8 cellular contexts compared by ENCODE assay signal in the genomic region with DNA sequence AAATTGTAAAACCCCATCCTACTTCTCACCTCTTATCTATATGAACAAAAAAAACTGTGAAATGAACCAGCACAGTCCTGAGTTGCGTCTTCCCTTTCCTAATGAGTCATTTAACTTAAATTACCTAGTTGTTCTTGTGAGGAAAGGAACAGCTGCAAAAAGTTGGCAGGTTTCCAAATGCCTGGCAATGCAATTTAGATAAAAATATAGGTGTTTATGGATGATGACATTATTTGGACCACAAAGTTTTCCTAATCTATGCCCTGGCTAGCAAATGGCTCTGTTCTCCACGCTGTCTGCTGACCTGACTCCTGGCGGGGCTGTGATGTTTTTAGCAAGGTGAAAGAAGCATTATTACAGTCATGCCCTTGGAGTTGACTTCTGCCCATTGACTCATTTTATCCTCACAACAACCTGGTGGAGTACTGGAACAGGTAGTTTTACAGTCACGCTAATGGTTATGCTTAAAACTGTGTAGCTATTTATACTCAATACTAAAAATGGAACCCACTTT. TPM values are rescaled to one million over a fixed set of nuclear protein-coding genes. Genes with fewer than 3 reads are reported as not detected.
DNase-seq lines count a peak whose midpoint lies in the region; TF ChIP-seq lines count a peak whose summit lies in the region.

No MANE protein-coding gene starts in this region.

- no peak overlapping the region for H3K27ac ChIP-seq in HEK293 (ENCODE audit: extremely low read depth, low read depth, low read length)

- CTCF ChIA-PET in HEK293 (lab: Yijun Ruan, JAX), result no interaction called here

- TF ChIP-seq CTCF in HEK293 (tag by site-specific recombination; IDR thresholded peaks at IDR 0.05) (no peak), fibroblast of the aortic adventitia (IDR thresholded peaks at IDR 0.05; ENCODE audit: insufficient read depth, low read length) (no peak)

- no peaks in the 10 kb centered on the region for H3K36me3 ChIP-seq in HEK293 (ENCODE audit: control insufficient read depth in 2 of 2, insufficient read depth in 1 of 2, low read length in 2 of 2)

- peak; percentile 30 to 41 for DNase-seq in activated CD4-positive, alpha-beta T cell treated with anti-CD3 and anti-CD28 coated beads, Interleukin-2, amount 50 U/mL, for 48 hours
- DNase-seq in activated CD4-positive, alpha-beta T cell treated with anti-CD3 and anti-CD28 coated beads for 1 hour, result no peak
- peak; percentile 32 for DNase-seq in NAMALWA (ENCODE audit: low spot score)
- DNase-seq in fibroblast of the aortic adventitia (ENCODE audit: low read depth), result peak; percentile 32
- DNase-seq in mucosa of gallbladder (ENCODE audit: low spot score), result no peak
- no peak for DNase-seq in SIG-M5 (lab: John Stamatoyannopoulos, UW)
- DNase-seq in midbrain (lab: John Stamatoyannopoulos, UW), result no peak

- H3K9me3 ChIP-seq in HEK293 (ENCODE audit: control insufficient read depth, insufficient read depth, low read depth, low read length), result no peaks in the 10 kb centered on the region

- no peaks in the 10 kb centered on the region for H3K4me1 ChIP-seq in HEK293 (ENCODE audit: control insufficient read depth, insufficient read depth, low read length)

- no peak overlapping the region for H3K4me3 ChIP-seq in HEK293 (ENCODE audit: low read depth, low read length)
- H3K4me3 ChIP-seq in fibroblast of the aortic adventitia (ENCODE audit: low read depth, low read length), result no peak overlapping the region

- POLR2A ChIA-PET in HEK293 (lab: Yijun Ruan, JAX), result no interaction called here

TF ChIP-seq in HEK293, 187 proteins besides CTCF, POLR2A, EP300 and RAD21 (continues in another document):
- TF ChIP-seq ZNF202 (tag by site-specific recombination; IDR thresholded peaks at IDR 0.05; ENCODE audit: borderline replicate concordance), result no peak
- peak; percentile 49; the same call in 1 of the 2 replicates for TF ChIP-seq ZNF394 (tag by site-specific recombination; IDR thresholded peaks at IDR 0.05; ENCODE audit: borderline replicate concordance)
- no peak for TF ChIP-seq ZNF624 (tag by site-specific recombination; IDR thresholded peaks at IDR 0.05)
- no peak for TF ChIP-seq ZNF114 (tag by site-specific recombination; IDR thresholded peaks at IDR 0.05)
- peak; percentile 89 for TF ChIP-seq ZNF184 (tag by site-specific recombination; IDR thresholded peaks at IDR 0.05)
- TF ChIP-seq, protein P1, sequence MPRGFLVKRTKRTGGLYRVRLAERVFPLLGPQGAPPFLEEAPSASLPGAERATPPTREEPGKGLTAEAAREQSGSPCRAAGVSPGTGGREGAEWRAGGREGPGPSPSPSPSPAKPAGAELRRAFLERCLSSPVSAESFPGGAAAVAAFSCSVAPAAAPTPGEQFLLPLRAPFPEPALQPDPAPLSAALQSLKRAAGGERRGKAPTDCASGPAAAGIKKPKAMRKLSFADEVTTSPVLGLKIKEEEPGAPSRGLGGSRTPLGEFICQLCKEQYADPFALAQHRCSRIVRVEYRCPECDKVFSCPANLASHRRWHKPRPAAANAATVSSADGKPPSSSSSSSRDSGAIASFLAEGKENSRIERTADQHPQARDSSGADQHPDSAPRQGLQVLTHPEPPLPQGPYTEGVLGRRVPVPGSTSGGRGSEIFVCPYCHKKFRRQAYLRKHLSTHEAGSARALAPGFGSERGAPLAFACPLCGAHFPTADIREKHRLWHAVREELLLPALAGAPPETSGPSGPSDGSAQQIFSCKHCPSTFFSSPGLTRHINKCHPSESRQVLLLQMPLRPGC (tag by site-specific recombination; IDR thresholded peaks at IDR 0.05), result 0 out of 2 replicates have a peak, but pooled peaks have one; percentile 30
- TF ChIP-seq, protein P2, sequence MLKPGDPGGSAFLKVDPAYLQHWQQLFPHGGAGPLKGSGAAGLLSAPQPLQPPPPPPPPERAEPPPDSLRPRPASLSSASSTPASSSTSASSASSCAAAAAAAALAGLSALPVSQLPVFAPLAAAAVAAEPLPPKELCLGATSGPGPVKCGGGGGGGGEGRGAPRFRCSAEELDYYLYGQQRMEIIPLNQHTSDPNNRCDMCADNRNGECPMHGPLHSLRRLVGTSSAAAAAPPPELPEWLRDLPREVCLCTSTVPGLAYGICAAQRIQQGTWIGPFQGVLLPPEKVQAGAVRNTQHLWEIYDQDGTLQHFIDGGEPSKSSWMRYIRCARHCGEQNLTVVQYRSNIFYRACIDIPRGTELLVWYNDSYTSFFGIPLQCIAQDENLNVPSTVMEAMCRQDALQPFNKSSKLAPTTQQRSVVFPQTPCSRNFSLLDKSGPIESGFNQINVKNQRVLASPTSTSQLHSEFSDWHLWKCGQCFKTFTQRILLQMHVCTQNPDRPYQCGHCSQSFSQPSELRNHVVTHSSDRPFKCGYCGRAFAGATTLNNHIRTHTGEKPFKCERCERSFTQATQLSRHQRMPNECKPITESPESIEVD (tag by site-specific recombination; IDR thresholded peaks at IDR 0.05), result peak; percentile 90; the same call in 1 of the 2 replicates
- TF ChIP-seq, protein P3, sequence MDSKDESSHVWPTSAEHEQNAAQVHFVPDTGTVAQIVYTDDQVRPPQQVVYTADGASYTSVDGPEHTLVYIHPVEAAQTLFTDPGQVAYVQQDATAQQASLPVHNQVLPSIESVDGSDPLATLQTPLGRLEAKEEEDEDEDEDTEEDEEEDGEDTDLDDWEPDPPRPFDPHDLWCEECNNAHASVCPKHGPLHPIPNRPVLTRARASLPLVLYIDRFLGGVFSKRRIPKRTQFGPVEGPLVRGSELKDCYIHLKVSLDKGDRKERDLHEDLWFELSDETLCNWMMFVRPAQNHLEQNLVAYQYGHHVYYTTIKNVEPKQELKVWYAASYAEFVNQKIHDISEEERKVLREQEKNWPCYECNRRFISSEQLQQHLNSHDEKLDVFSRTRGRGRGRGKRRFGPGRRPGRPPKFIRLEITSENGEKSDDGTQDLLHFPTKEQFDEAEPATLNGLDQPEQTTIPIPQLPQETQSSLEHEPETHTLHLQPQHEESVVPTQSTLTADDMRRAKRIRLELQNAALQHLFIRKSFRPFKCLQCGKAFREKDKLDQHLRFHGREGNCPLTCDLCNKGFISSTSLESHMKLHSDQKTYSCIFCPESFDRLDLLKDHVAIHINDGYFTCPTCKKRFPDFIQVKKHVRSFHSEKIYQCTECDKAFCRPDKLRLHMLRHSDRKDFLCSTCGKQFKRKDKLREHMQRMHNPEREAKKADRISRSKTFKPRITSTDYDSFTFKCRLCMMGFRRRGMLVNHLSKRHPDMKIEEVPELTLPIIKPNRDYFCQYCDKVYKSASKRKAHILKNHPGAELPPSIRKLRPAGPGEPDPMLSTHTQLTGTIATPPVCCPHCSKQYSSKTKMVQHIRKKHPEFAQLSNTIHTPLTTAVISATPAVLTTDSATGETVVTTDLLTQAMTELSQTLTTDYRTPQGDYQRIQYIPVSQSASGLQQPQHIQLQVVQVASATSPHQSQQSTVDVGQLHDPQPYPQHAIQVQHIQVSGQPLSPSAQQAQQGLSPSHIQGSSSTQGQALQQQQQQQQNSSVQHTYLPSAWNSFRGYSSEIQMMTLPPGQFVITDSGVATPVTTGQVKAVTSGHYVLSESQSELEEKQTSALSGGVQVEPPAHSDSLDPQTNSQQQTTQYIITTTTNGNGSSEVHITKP (tag by site-specific recombination; IDR thresholded peaks at IDR 0.05), result 0 out of 2 replicates have a peak, but pooled peaks have one; percentile 27
- TF ChIP-seq ZNF510 (tag by site-specific recombination; IDR thresholded peaks at IDR 0.05; ENCODE audit: insufficient replicate concordance), result peak; percentile 66
- TF ChIP-seq SCRT2 (tag by site-specific recombination; IDR thresholded peaks at IDR 0.05), result 0 out of 2 replicates have a peak, but pooled peaks have one; percentile 27
- TF ChIP-seq, protein P4, sequence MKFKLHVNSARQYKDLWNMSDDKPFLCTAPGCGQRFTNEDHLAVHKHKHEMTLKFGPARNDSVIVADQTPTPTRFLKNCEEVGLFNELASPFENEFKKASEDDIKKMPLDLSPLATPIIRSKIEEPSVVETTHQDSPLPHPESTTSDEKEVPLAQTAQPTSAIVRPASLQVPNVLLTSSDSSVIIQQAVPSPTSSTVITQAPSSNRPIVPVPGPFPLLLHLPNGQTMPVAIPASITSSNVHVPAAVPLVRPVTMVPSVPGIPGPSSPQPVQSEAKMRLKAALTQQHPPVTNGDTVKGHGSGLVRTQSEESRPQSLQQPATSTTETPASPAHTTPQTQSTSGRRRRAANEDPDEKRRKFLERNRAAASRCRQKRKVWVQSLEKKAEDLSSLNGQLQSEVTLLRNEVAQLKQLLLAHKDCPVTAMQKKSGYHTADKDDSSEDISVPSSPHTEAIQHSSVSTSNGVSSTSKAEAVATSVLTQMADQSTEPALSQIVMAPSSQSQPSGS (tag by site-specific recombination; IDR thresholded peaks at IDR 0.05; ENCODE audit: low read depth), result peak; percentile 31; the same call in 1 of the 2 replicates
- peak; percentile 21; the same call in 1 of the 2 replicates for TF ChIP-seq TCF7L2 (IDR thresholded peaks at IDR 0.05; ENCODE audit: borderline replicate concordance, low read depth, low read length)
- 0 out of 2 replicates have a peak, but pooled peaks have one; percentile 51 for TF ChIP-seq OSR2 (tag by site-specific recombination; IDR thresholded peaks at IDR 0.05)
- TF ChIP-seq ZBTB17 (tag by site-specific recombination; IDR thresholded peaks at IDR 0.05), result 0 out of 2 replicates have a peak, but pooled peaks have one; percentile 21
- 0 out of 2 replicates have a peak, but pooled peaks have one; percentile 25 for TF ChIP-seq ZFP37 (tag by site-specific recombination; IDR thresholded peaks at IDR 0.05)
- peak; percentile 64; the same call in 1 of the 2 replicates for TF ChIP-seq TRIM28 (IDR thresholded peaks at IDR 0.05; ENCODE audit: borderline replicate concordance, low read length)
- peak; percentile 68 for TF ChIP-seq ZNF629 (tag by site-specific recombination; IDR thresholded peaks at IDR 0.05)
- TF ChIP-seq ZNF677 (tag by site-specific recombination; IDR thresholded peaks at IDR 0.05), result no peak
- TF ChIP-seq ZNF660 (tag by site-specific recombination; IDR thresholded peaks at IDR 0.05), result no peak
- TF ChIP-seq KLF10 (tag by site-specific recombination; IDR thresholded peaks at IDR 0.05), result peak; percentile 74
- TF ChIP-seq, protein P5, sequence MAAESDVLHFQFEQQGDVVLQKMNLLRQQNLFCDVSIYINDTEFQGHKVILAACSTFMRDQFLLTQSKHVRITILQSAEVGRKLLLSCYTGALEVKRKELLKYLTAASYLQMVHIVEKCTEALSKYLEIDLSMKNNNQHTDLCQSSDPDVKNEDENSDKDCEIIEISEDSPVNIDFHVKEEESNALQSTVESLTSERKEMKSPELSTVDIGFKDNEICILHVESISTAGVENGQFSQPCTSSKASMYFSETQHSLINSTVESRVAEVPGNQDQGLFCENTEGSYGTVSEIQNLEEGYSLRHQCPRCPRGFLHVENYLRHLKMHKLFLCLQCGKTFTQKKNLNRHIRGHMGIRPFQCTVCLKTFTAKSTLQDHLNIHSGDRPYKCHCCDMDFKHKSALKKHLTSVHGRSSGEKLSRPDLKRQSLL (tag by site-specific recombination; IDR thresholded peaks at IDR 0.05), result no peak

RNA-seq across cellular contexts. Expression of a gene that starts 29.8 kb away (rescaled TPM):
- total RNA-seq in fibroblast of the aortic adventitia (ENCODE audit: low replicate concordance) (21.3 and 65.7 TPM in 2 replicates), mucosa of gallbladder (33.8 TPM)

Comparison
In these comparisons a context has a peak if more than half of its experiments do, and no peak if none do; other contexts are left out.
1. DNase-seq: peak in activated CD4-positive, alpha-beta T cell treated with anti-CD3 and anti-CD28 coated beads, Interleukin-2, amount 50 U/mL, for 48 hours (2 of 2), NAMALWA (single experiment) and fibroblast of the aortic adventitia (single experiment); none in activated CD4-positive, alpha-beta T cell treated with anti-CD3 and anti-CD28 coated beads for 1 hour (single experiment), mucosa of gallbladder (single experiment), SIG-M5 (single experiment) and midbrain (single experiment).